In the genomic region with DNA sequence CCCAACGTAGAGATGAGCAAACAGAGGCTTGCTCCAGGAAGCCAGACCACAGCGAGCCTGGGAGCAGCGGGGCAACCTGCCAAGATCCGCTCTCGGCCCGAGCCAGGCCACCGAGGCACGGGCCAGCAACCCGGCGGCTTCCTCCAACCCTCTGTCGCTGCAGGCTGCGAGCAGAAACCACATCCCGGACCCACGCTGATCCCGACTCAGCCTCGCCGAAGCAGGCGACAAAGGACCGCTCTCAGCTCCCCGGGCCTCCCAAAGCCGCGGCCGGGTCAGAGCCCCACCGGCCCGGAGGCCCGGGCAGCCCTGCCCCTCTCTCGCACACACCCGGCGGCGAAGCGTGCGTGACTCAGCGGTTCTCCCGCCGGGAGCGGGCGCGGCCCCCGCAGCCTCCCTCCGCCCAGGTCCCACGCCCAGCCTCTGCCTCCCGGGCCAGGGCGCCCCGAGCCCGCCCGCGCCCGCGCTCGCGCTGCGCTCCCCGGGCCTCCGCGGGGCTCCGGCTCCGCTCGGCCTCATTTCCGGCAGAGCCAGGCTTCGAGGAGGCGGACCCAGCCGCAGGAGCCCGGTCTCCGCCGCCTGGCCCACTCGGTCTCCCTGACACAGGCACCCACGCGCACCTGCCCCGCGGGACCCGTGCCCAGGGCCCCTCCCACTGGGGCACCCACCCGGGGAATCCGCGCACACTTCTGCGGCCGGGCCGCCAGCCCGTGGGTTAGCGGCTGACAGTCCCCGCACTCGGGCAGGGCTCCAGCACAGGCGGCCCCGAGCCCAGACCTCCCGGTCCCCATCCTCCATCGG, we compare ENCODE assay signal across 9 cellular contexts. TPM values are rescaled to one million over a fixed set of nuclear protein-coding genes. Genes with fewer than 3 reads are reported as not detected.
A peak's percentile ranks its signal among the peaks of the same experiment; 100 is the strongest.
DNase-seq lines count a peak whose midpoint lies in the region; ATAC-seq and TF ChIP-seq lines count a peak whose summit lies in the region.
"Had no signal": no experiment of that assay in that cellular context is flagged by ENCODE, and none has a peak within 500 bp of the region (broad histone marks: within the 10 kb centered on the region; RNA-seq: fewer than 3 reads in every experiment).

No MANE protein-coding gene starts in this region.

- H3K4me3 ChIP-seq in iPS-15b (ENCODE audit: low read depth, low read length) (peak overlapping the region; percentile 56), skeletal muscle cell (ENCODE audit: low read depth, low read length) (peak overlapping the region; percentile 36)

- no peak for DNase-seq in CD4-positive, alpha-beta T cell
- DNase-seq in HuH-7.5 (ENCODE audit: low spot score) (peak; percentile 62), T47D (ENCODE audit: low read depth in 1 of 2, low spot score in 1 of 2) (peak; percentile 58 to 61), skeletal muscle cell (ENCODE audit: low read depth) (no peak), SHP77 treated with DMSO at 0.1 percent for 48 hours (lab: John Stamatoyannopoulos, UW) (no peak), HT-29 (ENCODE audit: low spot score) (no peak)

- POLR2A ChIA-PET in CD4-positive, alpha-beta T cell (lab: Charles Lee), result no interaction called here

- peaks cover 69% of the 10 kb centered on the region for H3K27me3 Mint-ChIP-seq in CD4-positive, alpha-beta T cell

- H3K9ac ChIP-seq in iPS-15b (ENCODE audit: low read depth, low read length), result peak overlapping the region; percentile 60

- no peak overlapping the region for H3K27ac Mint-ChIP-seq in CD4-positive, alpha-beta T cell

- ATAC-seq in CD4-positive, alpha-beta T cell (ENCODE audit: poor library complexity), result no peak
- ATAC-seq in HG02759 (IDR thresholded peaks at IDR 0.05; ENCODE audit: unreplicated experiment), result no peak

- no peak for TF ChIP-seq CTCF in CD4-positive, alpha-beta T cell (IDR thresholded peaks at IDR 0.05)

- peaks cover 2% of the 10 kb centered on the region for H3K4me1 ChIP-seq in iPS-15b (ENCODE audit: control insufficient read depth, insufficient read depth, low read length)

- no peaks in the 10 kb centered on the region for H3K9me3 Mint-ChIP-seq in CD4-positive, alpha-beta T cell

- peaks cover 58% of the 10 kb centered on the region for H3K27me3 ChIP-seq in CD4-positive, alpha-beta T cell (ENCODE audit: control insufficient read depth, insufficient read depth, low read length)
- peaks cover 54% of the 10 kb centered on the region for H3K27me3 ChIP-seq in iPS-15b (ENCODE audit: control insufficient read depth, insufficient read depth, low read length)

- no peaks in the 10 kb centered on the region for H3K36me3 Mint-ChIP-seq in CD4-positive, alpha-beta T cell (ENCODE audit: low read depth)

- no peak overlapping the region for H3K27ac ChIP-seq in CD4-positive, alpha-beta T cell (ENCODE audit: low read depth, low read length)
- H3K27ac ChIP-seq: neutrophil had no signal

- in situ Hi-C loops in T47D (cut with HindIII; ENCODE audit: low pct_unique_long_range_greater_than_20kb, low sequenced_read_pairs), result no loop called here

- H3K4me1 Mint-ChIP-seq in CD4-positive, alpha-beta T cell (ENCODE audit: low read depth), result no peaks in the 10 kb centered on the region

- no peaks in the 10 kb centered on the region for H3K9me3 ChIP-seq in CD4-positive, alpha-beta T cell (ENCODE audit: control insufficient read depth, low read length)
- no peaks in the 10 kb centered on the region for H3K9me3 ChIP-seq in iPS-15b (ENCODE audit: control insufficient read depth, insufficient read depth, low read length)
- H3K9me3 ChIP-seq: neutrophil had no signal

- CTCF ChIA-PET in CD4-positive, alpha-beta T cell (lab: Charles Lee), result no interaction called here

- intact Hi-C loops in CD4-positive, alpha-beta T cell (cut with DNase I, micrococcal nuclease), result no loop called here

- no peaks in the 10 kb centered on the region for H3K36me3 ChIP-seq in iPS-15b (ENCODE audit: control insufficient read depth, insufficient read depth, low read length)
- H3K36me3 ChIP-seq: neutrophil had no signal

- H3K4me3 Mint-ChIP-seq in CD4-positive, alpha-beta T cell, result peak overlapping the region; percentile 30

RNA-seq across cellular contexts. Expression of a gene that starts 1.7 kb away (rescaled TPM):
- total RNA-seq in CD4-positive, alpha-beta T cell, result not detected
- total RNA-seq in HT-29 (2014; rRNA removed; shearing (Covaris generic)), result 0.03 and 0.18 TPM in 2 replicates

Comparison
In these comparisons a context has a peak if more than half of its experiments do, and no peak if none do; other contexts are left out.
1. DNase-seq: peak in HuH-7.5 (single experiment) and T47D (2 of 2); none in CD4-positive, alpha-beta T cell (0 of 10), skeletal muscle cell (single experiment), SHP77 treated with DMSO at 0.1 percent for 48 hours (single experiment) and HT-29 (single experiment).